In genomic region chr9:98146101-98146991, GRCh38 we compare ENCODE assay signal across 8 cellular contexts. TPM values are rescaled to one million over a fixed set of nuclear protein-coding genes. Genes with fewer than 3 reads are reported as not detected.
DNase-seq lines count a peak whose midpoint lies in the region; ATAC-seq lines count a peak whose summit lies in the region.

No MANE protein-coding gene starts in this region.

- H3K27ac Mint-ChIP-seq in stimulated activated memory B cell treated with anti-CD40 and anti-IgM and Interleukin-4, amounts not matched to agents 10 μg/mL and 1 μg/mL and 100 μg/mL, for 72 hours: peak overlapping the region; percentile 84
- H3K27ac Mint-ChIP-seq in activated CD8-positive, alpha-beta memory T cell treated with anti-CD3 and anti-CD28 coated beads, Interleukin-2, amount 10 ng/mL, durations not matched to agents 7 days and 5 days: no peak overlapping the region

- no peaks in the 10 kb centered on the region for H3K9me3 Mint-ChIP-seq in stimulated activated memory B cell treated with anti-CD40 and anti-IgM and Interleukin-4, amounts not matched to agents 10 μg/mL and 1 μg/mL and 100 μg/mL, for 72 hours
- H3K9me3 Mint-ChIP-seq in activated CD8-positive, alpha-beta memory T cell treated with anti-CD3 and anti-CD28 coated beads, Interleukin-2, amount 10 ng/mL, durations not matched to agents 7 days and 5 days (ENCODE audit: low read depth): no peaks in the 10 kb centered on the region

- DNase-seq in AG08395 (ENCODE audit: low spot score) (peak; percentile 67), NCI-H460 (ENCODE audit: extremely low read depth, low read depth) (peak; percentile 16), fibroblast of gingiva (ENCODE audit: low read depth) (peak; percentile 49), NCI-H1930 (lab: John Stamatoyannopoulos, UW) (no peak)
- no peak for DNase-seq in activated CD8-positive, alpha-beta memory T cell treated with anti-CD3 and anti-CD28 coated beads, Interleukin-2, amount 10 ng/mL, durations not matched to agents 7 days and 5 days

- ATAC-seq in GM21390 (IDR thresholded peaks at IDR 0.05; ENCODE audit: unreplicated experiment) (peak; percentile 53), HG03025 (IDR thresholded peaks at IDR 0.05; ENCODE audit: low FRiP score, unreplicated experiment) (no peak)
- ATAC-seq in stimulated activated memory B cell treated with anti-CD40 and anti-IgM and Interleukin-4, amounts not matched to agents 10 μg/mL and 1 μg/mL and 100 μg/mL, for 72 hours: peak; percentile 77
- no peak for ATAC-seq in activated CD8-positive, alpha-beta memory T cell treated with anti-CD3 and anti-CD28 coated beads, Interleukin-2, amount 10 ng/mL, durations not matched to agents 7 days and 5 days

- H3K4me3 Mint-ChIP-seq in stimulated activated memory B cell treated with anti-CD40 and anti-IgM and Interleukin-4, amounts not matched to agents 10 μg/mL and 1 μg/mL and 100 μg/mL, for 72 hours: no peak overlapping the region
- H3K4me3 Mint-ChIP-seq in activated CD8-positive, alpha-beta memory T cell treated with anti-CD3 and anti-CD28 coated beads, Interleukin-2, amount 10 ng/mL, durations not matched to agents 7 days and 5 days: no peak overlapping the region

- H3K36me3 Mint-ChIP-seq in stimulated activated memory B cell treated with anti-CD40 and anti-IgM and Interleukin-4, amounts not matched to agents 10 μg/mL and 1 μg/mL and 100 μg/mL, for 72 hours: no peaks in the 10 kb centered on the region
- no peaks in the 10 kb centered on the region for H3K36me3 Mint-ChIP-seq in activated CD8-positive, alpha-beta memory T cell treated with anti-CD3 and anti-CD28 coated beads, Interleukin-2, amount 10 ng/mL, durations not matched to agents 7 days and 5 days

- peaks cover 31% of the 10 kb centered on the region for H3K4me1 Mint-ChIP-seq in stimulated activated memory B cell treated with anti-CD40 and anti-IgM and Interleukin-4, amounts not matched to agents 10 μg/mL and 1 μg/mL and 100 μg/mL, for 72 hours
- H3K4me1 Mint-ChIP-seq in activated CD8-positive, alpha-beta memory T cell treated with anti-CD3 and anti-CD28 coated beads, Interleukin-2, amount 10 ng/mL, durations not matched to agents 7 days and 5 days: peaks cover 31% of the 10 kb centered on the region

- CTCF ChIA-PET in activated CD8-positive, alpha-beta memory T cell treated with anti-CD3 and anti-CD28 coated beads, Interleukin-2, amount 10 ng/mL, durations not matched to agents 7 days and 5 days (lab: Charles Lee): no interaction called here

- no peaks in the 10 kb centered on the region for H3K27me3 Mint-ChIP-seq in stimulated activated memory B cell treated with anti-CD40 and anti-IgM and Interleukin-4, amounts not matched to agents 10 μg/mL and 1 μg/mL and 100 μg/mL, for 72 hours
- H3K27me3 Mint-ChIP-seq in activated CD8-positive, alpha-beta memory T cell treated with anti-CD3 and anti-CD28 coated beads, Interleukin-2, amount 10 ng/mL, durations not matched to agents 7 days and 5 days: no peaks in the 10 kb centered on the region

RNA-seq across cellular contexts. Expression of gene TRIM14, which starts 27.3 kb away (rescaled TPM):
- total RNA-seq in NCI-H460 (2014; rRNA removed; shearing (Covaris generic)): 8.9 and 10.4 TPM in 2 replicates
- 33.2 and 35.6 TPM in 2 replicates for polyA plus RNA-seq in NCI-H460 (2014; cell fraction: nucleus; rRNA removed)
- 100 to 1,000 TPM in 1 of 2 experiments, 10 to 100 TPM in 1; 84.6 to 128 TPM for total RNA-seq in activated CD8-positive, alpha-beta memory T cell treated with anti-CD3 and anti-CD28 coated beads, Interleukin-2, amount 10 ng/mL, durations not matched to agents 7 days and 5 days

RNA-seq across cellular contexts. Expression of gene CORO2A, which starts 46.1 kb away (rescaled TPM):
- 0.69 and 0.92 TPM in 2 replicates for total RNA-seq in NCI-H460 (2014; rRNA removed; shearing (Covaris generic))
- 0.68 and 0.74 TPM in 2 replicates for polyA plus RNA-seq in NCI-H460 (2014; cell fraction: nucleus; rRNA removed)
- total RNA-seq in activated CD8-positive, alpha-beta memory T cell treated with anti-CD3 and anti-CD28 coated beads, Interleukin-2, amount 10 ng/mL, durations not matched to agents 7 days and 5 days: 10 to 100 TPM in 1 of 2 experiments, 1 to 10 TPM in 1; 6.2 to 11.5 TPM

Comparison
In these comparisons a context has a peak if more than half of its experiments do, and no peak if none do; other contexts are left out.
1. DNase-seq: peak in AG08395 (single experiment), NCI-H460 (single experiment) and fibroblast of gingiva (single experiment); none in activated CD8-positive, alpha-beta memory T cell treated with anti-CD3 and anti-CD28 coated beads, Interleukin-2, amount 10 ng/mL, durations not matched to agents 7 days and 5 days (single experiment) and NCI-H1930 (0 of 2).
2. ATAC-seq: peak in GM21390 (single experiment) and stimulated activated memory B cell treated with anti-CD40 and anti-IgM and Interleukin-4, amounts not matched to agents 10 μg/mL and 1 μg/mL and 100 μg/mL, for 72 hours (single experiment); none in activated CD8-positive, alpha-beta memory T cell treated with anti-CD3 and anti-CD28 coated beads, Interleukin-2, amount 10 ng/mL, durations not matched to agents 7 days and 5 days (single experiment) and HG03025 (single experiment).